In genomic region chrX:153886915-153887314, GRCh38 we compare ENCODE assay signal across 1 cellular context.
TF ChIP-seq lines count a peak whose summit lies in the region.

No MANE protein-coding gene starts in this region.

TF ChIP-seq in H1, 55 proteins besides CTCF, POLR2A, EP300 and RAD21:
- TF ChIP-seq ZNF274 (IDR thresholded peaks at IDR 0.05; ENCODE audit: borderline replicate concordance, extremely low read depth, low read length): no peak
- TF ChIP-seq CEBPB (IDR thresholded peaks at IDR 0.05; ENCODE audit: low read depth, low read length): no peak
- TF ChIP-seq JUND (IDR thresholded peaks at IDR 0.05; ENCODE audit: low read length): no peak
- no peak for TF ChIP-seq KDM1A (IDR thresholded peaks at IDR 0.05; ENCODE audit: borderline replicate concordance, low read length)
- no peak for TF ChIP-seq MAFK (IDR thresholded peaks at IDR 0.05; ENCODE audit: low read depth, low read length)
- no peak for TF ChIP-seq TBP (IDR thresholded peaks at IDR 0.05; ENCODE audit: low read depth, low read length)
- TF ChIP-seq JUN (IDR thresholded peaks at IDR 0.05; ENCODE audit: low read depth, low read length): no peak
- TF ChIP-seq BACH1 (IDR thresholded peaks at IDR 0.05; ENCODE audit: low read length): no peak
- TF ChIP-seq EZH2 (IDR thresholded peaks at IDR 0.05; ENCODE audit: low read depth, low read length, severe bottlenecking): no peak
- TF ChIP-seq SUZ12 (IDR thresholded peaks at IDR 0.05; ENCODE audit: low read length): no peak
- no peak for TF ChIP-seq BCL11A (IDR thresholded peaks at IDR 0.05; ENCODE audit: low read depth in 2 of 2, low read length in 2 of 2)
